16 cellular contexts compared by ENCODE assay signal in genomic region chr9:94300470-94301301, GRCh38. TPM values are rescaled to one million over a fixed set of nuclear protein-coding genes. Genes with fewer than 3 reads are reported as not detected.
"Had no signal": no experiment of that assay in that cellular context is flagged by ENCODE, and none has a peak within 500 bp of the region (broad histone marks: within the 10 kb centered on the region; RNA-seq: fewer than 3 reads in every experiment).

No MANE protein-coding gene starts in this region.

- H3K4me3 ChIP-seq: breast epithelium, heart left ventricle, neural progenitor cell, smooth muscle cell had no signal

- H3K36me3 ChIP-seq: breast epithelium, neural progenitor cell, WERI-Rb-1 had no signal

- H3K9me3 Mint-ChIP-seq: activated naive CD4-positive, alpha-beta T cell treated with anti-CD3 and anti-CD28 coated beads, Interleukin-2, amount 50 U/mL, for 72 hours; neural progenitor cell had no signal

- H3K9me3 ChIP-seq: breast epithelium, heart left ventricle had no signal

- H3K36me3 Mint-ChIP-seq: activated naive CD4-positive, alpha-beta T cell treated with anti-CD3 and anti-CD28 coated beads, Interleukin-2, amount 50 U/mL, for 72 hours had no signal

- H3K4me3 Mint-ChIP-seq: neural progenitor cell had no signal

- H3K27me3 ChIP-seq: breast epithelium, heart left ventricle, neural progenitor cell had no signal

- H3K4me1 ChIP-seq: breast epithelium, heart left ventricle had no signal

- H3K27ac ChIP-seq: breast epithelium, neural progenitor cell, parathyroid adenoma, WERI-Rb-1 had no signal

- ATAC-seq: heart left ventricle had no signal

- H3K27ac Mint-ChIP-seq: activated naive CD4-positive, alpha-beta T cell treated with anti-CD3 and anti-CD28 coated beads, Interleukin-2, amount 50 U/mL, for 72 hours; neural progenitor cell had no signal

- DNase-seq: activated CD4-positive, alpha-beta T cell treated with anti-CD3 and anti-CD28 coated beads for 48 hours; activated effector memory CD4-positive, alpha-beta T cell treated with Interleukin-2 at 50 U/mL for 16 hours; aorta; heart left ventricle; mesendoderm; retina; trophoblast cell; WERI-Rb-1 had no signal

RNA-seq across cellular contexts. Expression of gene NUTM2F, which starts 27.8 kb away (rescaled TPM):
- total RNA-seq: activated naive CD4-positive, alpha-beta T cell treated with anti-CD3 and anti-CD28 coated beads, Interleukin-2, amount 50 U/mL, for 72 hours; aorta; breast epithelium; fibroblast of lung; frontal cortex; heart left ventricle; subcutaneous adipose tissue had no signal
